ENCODE assay signal across 15 cellular contexts in genomic region chr6:110560239-110561015, GRCh38.
DNase-seq lines count a peak whose midpoint lies in the region; ATAC-seq and TF ChIP-seq lines count a peak whose summit lies in the region.
"Had no signal": no experiment of that assay in that cellular context is flagged by ENCODE, and none has a peak within 500 bp of the region (broad histone marks: within the 10 kb centered on the region; RNA-seq: fewer than 3 reads in every experiment).

No MANE protein-coding gene starts in this region.

- no peaks in the 10 kb centered on the region for H3K9me3 ChIP-seq in colonic mucosa
- H3K9me3 ChIP-seq: HAP-1, thoracic aorta had no signal

- DNase-seq in DMS79 treated with DMSO at 0.1 percent for 48 hours (lab: John Stamatoyannopoulos, UW) (peak; percentile 9), DMS79 (lab: John Stamatoyannopoulos, UW) (no peak), M059J (ENCODE audit: low read depth) (peak; percentile 78), colonic mucosa (no peak), NCI-H146 treated with DMSO at 0.1 percent for 48 hours (lab: John Stamatoyannopoulos, UW; ENCODE audit: unreplicated experiment) (no peak), inferior parietal cortex (ENCODE audit: extremely low spot score) (no peak)
- DNase-seq: aorta, NCI-H1417, NCI-H524 treated with DMSO at 0.1 percent for 48 hours, occipital lobe had no signal

- no peaks in the 10 kb centered on the region for H3K36me3 ChIP-seq in colonic mucosa
- H3K36me3 ChIP-seq: HAP-1, thoracic aorta had no signal

- H3K27me3 ChIP-seq in colonic mucosa, result no peaks in the 10 kb centered on the region

- no peak overlapping the region for H3K9ac ChIP-seq in colonic mucosa (ENCODE audit: low read depth in 2 of 2, low read length in 2 of 2)

- H3K4me1 ChIP-seq in colonic mucosa, result no peaks in the 10 kb centered on the region

- TF ChIP-seq CTCF in colonic mucosa (IDR thresholded peaks at IDR 0.05), result no peak

- H3K27ac ChIP-seq in colonic mucosa, result peak overlapping the region; percentile 60
- H3K27ac ChIP-seq: 22Rv1, thoracic aorta had no signal

- peak; percentile 45 for ATAC-seq in GM18861 (IDR thresholded peaks at IDR 0.05; ENCODE audit: unreplicated experiment)
- no peak for ATAC-seq in GM21723 (IDR thresholded peaks at IDR 0.05; ENCODE audit: unreplicated experiment)

- no peak overlapping the region for H3K4me3 ChIP-seq in colonic mucosa
- H3K4me3 ChIP-seq: HAP-1, thoracic aorta had no signal

- intact Hi-C loops in colonic mucosa (cut with DNase I), result no loop called here

Comparison
In these comparisons a context has a peak if more than half of its experiments do, and no peak if none do; other contexts are left out.
1. DNase-seq: peak in DMS79 treated with DMSO at 0.1 percent for 48 hours (single experiment) and M059J (single experiment); none in DMS79 (single experiment), colonic mucosa (single experiment), NCI-H146 treated with DMSO at 0.1 percent for 48 hours (single experiment) and inferior parietal cortex (single experiment).